In genomic region chr10:95475003-95475383, GRCh38 we compare ENCODE assay signal across 15 cellular contexts.
DNase-seq lines count a peak whose midpoint lies in the region; ATAC-seq and TF ChIP-seq lines count a peak whose summit lies in the region.
"Had no signal": no experiment of that assay in that cellular context is flagged by ENCODE, and none has a peak within 500 bp of the region (broad histone marks: within the 10 kb centered on the region; RNA-seq: fewer than 3 reads in every experiment).

No MANE protein-coding gene starts in this region.

- H3K4me2 ChIP-seq in mesendoderm (ENCODE audit: low read length), result no peak overlapping the region
- H3K4me2 ChIP-seq in PC-3 (ENCODE audit: low read length), result no peak overlapping the region

- ATAC-seq in Panc1 (no peak), PC-3 (no peak), GM18868 (IDR thresholded peaks at IDR 0.05; ENCODE audit: unreplicated experiment) (no peak)
- ATAC-seq: activated CD8-positive, alpha-beta memory T cell treated with anti-CD3 and anti-CD28 coated beads, Interleukin-2, amount 10 ng/mL, durations not matched to agents 7 days and 5 days had no signal

- no peaks in the 10 kb centered on the region for H3K9me2 ChIP-seq in PC-3 (replicated peaks; ENCODE audit: low read length)

- H3K23ac ChIP-seq in mesendoderm (ENCODE audit: low read length), result no peak overlapping the region

- H3F3A ChIP-seq in PC-3 (ENCODE audit: low read length, unreplicated experiment), result no peaks in the 10 kb centered on the region

- H3K56ac ChIP-seq in mesendoderm (ENCODE audit: low read length), result no peak overlapping the region

- H3K27ac Mint-ChIP-seq in endothelial cell (ENCODE audit: unreplicated experiment), result peak overlapping the region; percentile 37
- H3K27ac Mint-ChIP-seq: activated CD8-positive, alpha-beta memory T cell treated with anti-CD3 and anti-CD28 coated beads, Interleukin-2, amount 10 ng/mL, durations not matched to agents 7 days and 5 days; activated naive CD8-positive, alpha-beta T cell had no signal

- H3K4me3 Mint-ChIP-seq in endothelial cell (ENCODE audit: unreplicated experiment), result no peak overlapping the region
- H3K4me3 Mint-ChIP-seq: activated CD8-positive, alpha-beta memory T cell treated with anti-CD3 and anti-CD28 coated beads, Interleukin-2, amount 10 ng/mL, durations not matched to agents 7 days and 5 days; activated naive CD8-positive, alpha-beta T cell; H9 had no signal

- peaks cover 74% of the 10 kb centered on the region for H3K4me1 Mint-ChIP-seq in endothelial cell (ENCODE audit: unreplicated experiment)
- H3K4me1 Mint-ChIP-seq: activated CD8-positive, alpha-beta memory T cell treated with anti-CD3 and anti-CD28 coated beads, Interleukin-2, amount 10 ng/mL, durations not matched to agents 7 days and 5 days had no signal

- peak overlapping the region; percentile 77 for H3K18ac ChIP-seq in mesendoderm (ENCODE audit: low read length)

- H2AK5ac ChIP-seq in mesendoderm (ENCODE audit: low read length), result peak overlapping the region; percentile 17

- H3K27me3 ChIP-seq in Panc1 (ENCODE audit: control insufficient read depth, insufficient read depth, low read length) (no peaks in the 10 kb centered on the region), mesendoderm (ENCODE audit: insufficient read depth, low read length, poor library complexity) (no peaks in the 10 kb centered on the region), PC-3 (ENCODE audit: low read length) (no peaks in the 10 kb centered on the region)
- H3K27me3 ChIP-seq: BLaER1 treated with 17β-estradiol and CSF1 and Interleukin-3, amounts not matched to agents 10 nM and 100 nM had no signal

- no peak overlapping the region for H2BK5ac ChIP-seq in mesendoderm (ENCODE audit: low read length)

- no peak overlapping the region for H4K8ac ChIP-seq in mesendoderm (ENCODE audit: low read depth, low read length)

- H3K36me3 ChIP-seq in Panc1 (ENCODE audit: control insufficient read depth, insufficient read depth, low read length), result no peaks in the 10 kb centered on the region
- no peaks in the 10 kb centered on the region for H3K36me3 ChIP-seq in mesendoderm (ENCODE audit: control insufficient read depth, insufficient read depth, low read length)
- no peaks in the 10 kb centered on the region for H3K36me3 ChIP-seq in PC-3 (ENCODE audit: low read depth, low read length)
- H3K36me3 ChIP-seq: BLaER1 treated with 17β-estradiol and CSF1 and Interleukin-3, amounts not matched to agents 10 nM and 100 nM had no signal

- CTCF ChIA-PET in Panc1 (lab: Charles Lee) (no interaction called here), PC-3 (lab: Charles Lee) (no interaction called here)

- H4K20me1 ChIP-seq in PC-3 (ENCODE audit: low read length), result no peaks in the 10 kb centered on the region
- H4K20me1 ChIP-seq: BLaER1 treated with 17β-estradiol and CSF1 and Interleukin-3, amounts not matched to agents 10 nM and 100 nM had no signal

- peak overlapping the region; percentile 60 for H3K27ac ChIP-seq in Panc1 (ENCODE audit: low read length)
- no peak overlapping the region for H3K27ac ChIP-seq in mesendoderm (ENCODE audit: low read depth, low read length)
- H3K27ac ChIP-seq in temporal lobe (ENCODE audit: low read depth, low read length), result peak overlapping the region; percentile 59
- no peak overlapping the region for H3K27ac ChIP-seq in PC-3 (ENCODE audit: low read length)
- H3K27ac ChIP-seq: BLaER1 treated with 17β-estradiol and CSF1 and Interleukin-3, amounts not matched to agents 10 nM and 100 nM had no signal

- H3K79me2 ChIP-seq in mesendoderm (ENCODE audit: control insufficient read depth, insufficient read depth, low read length) (peaks cover 3% of the 10 kb centered on the region), PC-3 (ENCODE audit: low read length) (no peaks in the 10 kb centered on the region)

- in situ Hi-C loops in Panc1 (cut with HindIII; ENCODE audit: low pct_unique_long_range_greater_than_20kb, low sequenced_read_pairs), result no loop called here

- H2AFZ ChIP-seq in PC-3 (ENCODE audit: low read length), result no peak overlapping the region

- H3K4ac ChIP-seq in mesendoderm (ENCODE audit: low read depth, low read length), result no peak overlapping the region

- no TSS peak for BruUV-seq in Panc1 (replicated peaks; lab: Mats Ljungman, UMichigan)
- no TSS peak for BruUV-seq in PC-3 (replicated peaks; lab: Mats Ljungman, UMichigan)

- DNase-seq in Panc1 (ENCODE audit: low read depth, low spot score), result no peak
- DNase-seq in endothelial cell (ENCODE audit: low spot score), result no peak
- DNase-seq in mesendoderm, result no peak
- no peak for DNase-seq in PC-3
- DNase-seq in HuH-7 (ENCODE audit: low spot score), result no peak
- DNase-seq in HPDE6-E6E7 (ENCODE audit: extremely low spot score), result no peak
- DNase-seq: activated CD8-positive, alpha-beta memory T cell treated with anti-CD3 and anti-CD28 coated beads, Interleukin-2, amount 10 ng/mL, durations not matched to agents 7 days and 5 days; foreskin melanocyte; H9; kidney glomerular epithelial cell; NCI-H446 treated with DMSO at 0.1 percent for 48 hours had no signal

- no peak for TF ChIP-seq CTCF in Panc1 (IDR thresholded peaks at IDR 0.05)
- TF ChIP-seq CTCF in endothelial cell (IDR thresholded peaks at IDR 0.05; ENCODE audit: unreplicated experiment), result no peak
- TF ChIP-seq CTCF in PC-3 (conservative IDR thresholded peaks at IDR 0.05; ENCODE audit: low read depth, low read length), result no peak

- H2BK15ac ChIP-seq in mesendoderm (replicated peaks; ENCODE audit: low read depth), result peak overlapping the region; percentile 14

- H3K36me3 Mint-ChIP-seq in endothelial cell (ENCODE audit: low read depth, unreplicated experiment), result peaks cover 13% of the 10 kb centered on the region
- H3K36me3 Mint-ChIP-seq: activated CD8-positive, alpha-beta memory T cell treated with anti-CD3 and anti-CD28 coated beads, Interleukin-2, amount 10 ng/mL, durations not matched to agents 7 days and 5 days; activated naive CD8-positive, alpha-beta T cell had no signal

- no peak overlapping the region for H4K5ac ChIP-seq in mesendoderm (ENCODE audit: low read length)

- intact Hi-C loops in Panc1 (cut with micrococcal nuclease; ENCODE audit: unreplicated experiment), result no loop called here
- intact Hi-C loops in PC-3 (cut with micrococcal nuclease), result no loop called here

- H3K9me3 Mint-ChIP-seq in endothelial cell (ENCODE audit: unreplicated experiment), result no peaks in the 10 kb centered on the region
- H3K9me3 Mint-ChIP-seq: H9 had no signal

- POLR2A ChIA-PET in Panc1 (lab: Charles Lee) (no interaction called here), PC-3 (lab: Charles Lee; ENCODE audit: unreplicated experiment) (no interaction called here)

- H3K9me3 ChIP-seq in Panc1 (ENCODE audit: control insufficient read depth, insufficient read depth, low read depth, low read length) (no peaks in the 10 kb centered on the region), PC-3 (ENCODE audit: low read length) (no peaks in the 10 kb centered on the region)
- H3K9me3 ChIP-seq: BLaER1 treated with 17β-estradiol and CSF1 and Interleukin-3, amounts not matched to agents 10 nM and 100 nM had no signal

- WGBS in mesendoderm (ENCODE audit: extremely low coverage, insufficient coverage, low lambda C conversion rate), result no CpG with 5 or more reads among the region's 1 CpG

- H2BK120ac ChIP-seq in mesendoderm (ENCODE audit: low read depth, low read length), result no peak overlapping the region

- H3K4me1 ChIP-seq in Panc1 (ENCODE audit: control insufficient read depth, insufficient read depth, low read length) (peaks cover 32% of the 10 kb centered on the region), mesendoderm (ENCODE audit: control insufficient read depth, low read depth, low read length) (peaks cover 36% of the 10 kb centered on the region), PC-3 (ENCODE audit: insufficient read depth, low read length) (peaks cover 8% of the 10 kb centered on the region; the same call in 1 of the 2 replicates)

- peaks cover 4% of the 10 kb centered on the region for H3K27me3 Mint-ChIP-seq in endothelial cell (ENCODE audit: unreplicated experiment)

- H3K9ac ChIP-seq in mesendoderm (ENCODE audit: low read length), result no peak overlapping the region
- H3K9ac ChIP-seq in PC-3 (ENCODE audit: low read length), result no peak overlapping the region
- H3K9ac ChIP-seq: BLaER1 treated with 17β-estradiol and CSF1 and Interleukin-3, amounts not matched to agents 10 nM and 100 nM had no signal

- peaks cover 5% of the 10 kb centered on the region for H3K79me1 ChIP-seq in mesendoderm (ENCODE audit: low read length)

- H3K4me3 ChIP-seq in Panc1 (ENCODE audit: low read depth in 2 of 2, low read length in 2 of 2) (no peak overlapping the region), mesendoderm (ENCODE audit: low read length) (no peak overlapping the region), PC-3 (ENCODE audit: low read length) (no peak overlapping the region)
- H3K4me3 ChIP-seq: BLaER1 treated with 17β-estradiol and CSF1 and Interleukin-3, amounts not matched to agents 10 nM and 100 nM had no signal

Comparison
In these comparisons a context has a peak if more than half of its experiments do, and no peak if none do; other contexts are left out.
1. H3K27ac ChIP-seq: peak in Panc1 (single experiment) and temporal lobe (single experiment); none in mesendoderm (single experiment) and PC-3 (single experiment).